In genomic region chr20:25984933-25985332, GRCh38 we compare ENCODE assay signal across 8 cellular contexts.
DNase-seq lines count a peak whose midpoint lies in the region; ATAC-seq lines count a peak whose summit lies in the region.

No MANE protein-coding gene starts in this region.

- ATAC-seq in GM21447 (IDR thresholded peaks at IDR 0.05; ENCODE audit: unreplicated experiment): no peak
- ATAC-seq in HG02970 (IDR thresholded peaks at IDR 0.05; ENCODE audit: low FRiP score, unreplicated experiment): no peak
- ATAC-seq in GM21786 (IDR thresholded peaks at IDR 0.05; ENCODE audit: unreplicated experiment): no peak

- H3K27me3 Mint-ChIP-seq in activated CD4-positive, alpha-beta memory T cell treated with anti-CD3 and anti-CD28 coated beads for 36 hours: no peaks in the 10 kb centered on the region

- DNase-seq in GM04503 (ENCODE audit: low read depth) (peak; percentile 19), fibroblast of the conjunctiva (ENCODE audit: low read depth) (peak; percentile 22), HuH-7 (ENCODE audit: low spot score) (no peak)
- peak; percentile 46 for DNase-seq in activated CD4-positive, alpha-beta memory T cell treated with anti-CD3 and anti-CD28 coated beads for 36 hours
- peak; percentile 17 to 48 for DNase-seq in stimulated activated CD4-positive, alpha-beta T cell treated with anti-CD3 and anti-CD28 coated beads, Interleukin-1b, Interleukin-23, amount 100 ng/mL, for 4 hours (ENCODE audit: low read depth in 2 of 2)

- CTCF ChIA-PET in activated CD4-positive, alpha-beta memory T cell treated with anti-CD3 and anti-CD28 coated beads for 36 hours (lab: Charles Lee): no interaction called here

- no peak overlapping the region for H3K27ac Mint-ChIP-seq in activated CD4-positive, alpha-beta memory T cell treated with anti-CD3 and anti-CD28 coated beads for 36 hours

- H3K36me3 Mint-ChIP-seq in activated CD4-positive, alpha-beta memory T cell treated with anti-CD3 and anti-CD28 coated beads for 36 hours: no peaks in the 10 kb centered on the region

- peaks cover 22% of the 10 kb centered on the region for H3K4me1 Mint-ChIP-seq in activated CD4-positive, alpha-beta memory T cell treated with anti-CD3 and anti-CD28 coated beads for 36 hours (ENCODE audit: low read depth)

- no peaks in the 10 kb centered on the region for H3K9me3 Mint-ChIP-seq in activated CD4-positive, alpha-beta memory T cell treated with anti-CD3 and anti-CD28 coated beads for 36 hours

- no peak overlapping the region for H3K4me3 Mint-ChIP-seq in activated CD4-positive, alpha-beta memory T cell treated with anti-CD3 and anti-CD28 coated beads for 36 hours

- POLR2A ChIA-PET in activated CD4-positive, alpha-beta memory T cell treated with anti-CD3 and anti-CD28 coated beads for 36 hours (lab: Charles Lee): no interaction called here

- intact Hi-C loops in activated CD4-positive, alpha-beta memory T cell treated with anti-CD3 and anti-CD28 coated beads for 36 hours (cut with micrococcal nuclease): no loop called here
